In genomic region chr10:93680414-93681047, GRCh38 we compare ENCODE assay signal across 8 cellular contexts. TPM values are rescaled to one million over a fixed set of nuclear protein-coding genes. Genes with fewer than 3 reads are reported as not detected.
DNase-seq lines count a peak whose midpoint lies in the region; ATAC-seq, FAIRE-seq and TF ChIP-seq lines count a peak whose summit lies in the region.

No MANE protein-coding gene starts in this region.

- H3K27me3 Mint-ChIP-seq in activated CD4-positive, alpha-beta T cell treated with anti-CD3 and anti-CD28 coated beads, Interleukin-2, amount 10 ng/mL, durations not matched to agents 24 days and 14 days = no peaks in the 10 kb centered on the region

- H2BK20ac ChIP-seq in IMR-90 (ENCODE audit: low read depth, low read length) = no peak overlapping the region

- H3K4ac ChIP-seq in IMR-90 (ENCODE audit: low read depth, low read length) = no peak overlapping the region

- in situ Hi-C loops in IMR-90 (cut with MboI; ENCODE audit: low sequenced_read_pairs) = loop anchor here (25.0 kb wide), 1 partner anchor 318 kb away; no protein-coding TSS in a partner anchor

- no peak overlapping the region for H3K18ac ChIP-seq in IMR-90 (ENCODE audit: low read depth, low read length)

- H4K5ac ChIP-seq in IMR-90 (ENCODE audit: low read depth, low read length) = no peak overlapping the region

- H3K56ac ChIP-seq in IMR-90 (ENCODE audit: extremely low read depth, insufficient read depth, low read length) = no peak overlapping the region

- H4K20me1 ChIP-seq in IMR-90 (ENCODE audit: insufficient read depth, low read length) = no peaks in the 10 kb centered on the region

- no peaks in the 10 kb centered on the region for H3K4me1 ChIP-seq in IMR-90 (ENCODE audit: control insufficient read depth, insufficient read depth, low read length)
- no peaks in the 10 kb centered on the region for H3K4me1 ChIP-seq in spleen

- peaks cover 17% of the 10 kb centered on the region for H3K36me3 Mint-ChIP-seq in activated CD4-positive, alpha-beta T cell treated with anti-CD3 and anti-CD28 coated beads, Interleukin-2, amount 10 ng/mL, durations not matched to agents 24 days and 14 days (ENCODE audit: low read depth)

- H3K9ac ChIP-seq in IMR-90 (ENCODE audit: low read depth, low read length) = no peak overlapping the region

- no peak overlapping the region for H2BK120ac ChIP-seq in IMR-90 (ENCODE audit: low read depth, low read length)

- TF ChIP-seq CTCF in C4-2B (conservative IDR thresholded peaks at IDR 0.05) (peak; percentile 51), IMR-90 (conservative IDR thresholded peaks at IDR 0.05; ENCODE audit: low read depth, low read length) (peak; percentile 57), fibroblast of mammary gland (conservative IDR thresholded peaks at IDR 0.05; ENCODE audit: control insufficient read depth, insufficient read depth, low read depth, low read length) (peak; percentile 38), spleen (IDR thresholded peaks at IDR 0.05 in 8 of 11, conservative IDR thresholded peaks at IDR 0.05 in 3 of 11) (peak in 7 of 11 experiments; percentile 8 to 38 (median 32))

- no peaks in the 10 kb centered on the region for H3K9me3 ChIP-seq in IMR-90 (ENCODE audit: control insufficient read depth, insufficient read depth, low read length)
- H3K9me3 ChIP-seq in spleen = no peaks in the 10 kb centered on the region

- no peaks in the 10 kb centered on the region for H3K9me1 ChIP-seq in IMR-90 (ENCODE audit: insufficient read depth, low read length)

- TF ChIP-seq POLR2A in IMR-90 (IDR thresholded peaks at IDR 0.05; ENCODE audit: low read depth, low read length) (no peak), spleen (IDR thresholded peaks at IDR 0.05) (no peak)

- BruUV-seq in IMR-90 (replicated peaks; lab: Mats Ljungman, UMichigan) = no TSS peak

- H3K27ac Mint-ChIP-seq in activated CD4-positive, alpha-beta T cell treated with anti-CD3 and anti-CD28 coated beads, Interleukin-2, amount 10 ng/mL, durations not matched to agents 24 days and 14 days = no peak overlapping the region

- no peak overlapping the region for H2BK5ac ChIP-seq in IMR-90 (ENCODE audit: low read depth, low read length, poor library complexity, severe bottlenecking)

- TF ChIP-seq RAD21 in IMR-90 (IDR thresholded peaks at IDR 0.05; ENCODE audit: low read length) = peak; percentile 77

- no peak overlapping the region for H2AK5ac ChIP-seq in IMR-90 (ENCODE audit: low read depth, low read length)

- FAIRE-seq in GM19239 (lab: Jason Lieb, UNC) = no peak

- H3K23ac ChIP-seq in IMR-90 (ENCODE audit: low read depth, low read length) = no peak overlapping the region

- H2AK9ac ChIP-seq in IMR-90 (replicated peaks; ENCODE audit: low read depth, low read length, poor library complexity) = no peak overlapping the region

- H4K91ac ChIP-seq in IMR-90 (ENCODE audit: insufficient read depth, low read depth, low read length) = no peak overlapping the region

- CTCF ChIA-PET in IMR-90 (lab: Yijun Ruan, JAX) = interaction anchor here (0.6 to 1.6 kb wide), 6 partner anchors 10 to 171 kb away, joined by 3 to 6 read pairs (median 4); no protein-coding TSS in a partner anchor

- H3K36me3 ChIP-seq in IMR-90 (ENCODE audit: control insufficient read depth, insufficient read depth, low read length) (peaks cover 8% of the 10 kb centered on the region; the same call in 1 of the 2 replicates), spleen (peaks cover 0 to 99% (median 62%) of the 10 kb centered on the region in 6 donors)

- no peak overlapping the region for H3K14ac ChIP-seq in IMR-90 (replicated peaks; ENCODE audit: low read depth, low read length)

- peak; percentile 79 for ATAC-seq in IMR-90 (ENCODE audit: low read depth)

- H3K27me3 ChIP-seq in IMR-90 (ENCODE audit: control insufficient read depth, insufficient read depth, low read length) (no peaks in the 10 kb centered on the region), spleen (replicated peaks in 1 of 7) (no peaks in the 10 kb centered on the region)

- H2AFZ ChIP-seq in IMR-90 (replicated peaks; ENCODE audit: low read length, poor library complexity) = no peak overlapping the region

- POLR2A ChIA-PET in IMR-90 (lab: Charles Lee; ENCODE audit: unreplicated experiment) = no interaction called here

- no peaks in the 10 kb centered on the region for H3K9me3 Mint-ChIP-seq in activated CD4-positive, alpha-beta T cell treated with anti-CD3 and anti-CD28 coated beads, Interleukin-2, amount 10 ng/mL, durations not matched to agents 24 days and 14 days

- H4K8ac ChIP-seq in IMR-90 (ENCODE audit: low read depth in 2 of 2, low read length in 2 of 2) = no peak overlapping the region

- H3K4me3 ChIP-seq in IMR-90 (ENCODE audit: insufficient read depth, low read depth, low read length) (no peak overlapping the region), fibroblast of mammary gland (ENCODE audit: control insufficient read depth, low read depth, low read length) (no peak overlapping the region), spleen (no peak overlapping the region)

- dilution Hi-C loops in IMR-90 (cut with HindIII; ENCODE audit: low sequenced_read_pairs, unreplicated experiment) = no loop called here

- no peak overlapping the region for H3K27ac ChIP-seq in C4-2B
- no peak overlapping the region for H3K27ac ChIP-seq in IMR-90 (ENCODE audit: insufficient read depth, low read length)
- H3K27ac ChIP-seq in spleen = no peak overlapping the region

- no peak overlapping the region for H2BK15ac ChIP-seq in IMR-90 (ENCODE audit: low read depth, low read length)

- H3K4me1 Mint-ChIP-seq in activated CD4-positive, alpha-beta T cell treated with anti-CD3 and anti-CD28 coated beads, Interleukin-2, amount 10 ng/mL, durations not matched to agents 24 days and 14 days = no peaks in the 10 kb centered on the region

- H3K79me1 ChIP-seq in IMR-90 (ENCODE audit: low read depth in 1 of 2, low read length in 2 of 2) = no peaks in the 10 kb centered on the region

- intact Hi-C loops in IMR-90 (cut with micrococcal nuclease) = loop anchor here (1.0 to 10.0 kb wide), 3 partner anchors 125 to 306 kb away; no protein-coding TSS in a partner anchor
- intact Hi-C loops in spleen (cut with DNase I; ENCODE audit: low total_unique reads) = no loop called here
- intact Hi-C loops in activated CD4-positive, alpha-beta T cell treated with anti-CD3 and anti-CD28 coated beads, Interleukin-2, amount 10 ng/mL, durations not matched to agents 24 days and 14 days (cut with micrococcal nuclease) = no loop called here

- H3K4me2 ChIP-seq in IMR-90 (ENCODE audit: low read depth, low read length) = no peak overlapping the region

- H3K4me3 Mint-ChIP-seq in activated CD4-positive, alpha-beta T cell treated with anti-CD3 and anti-CD28 coated beads, Interleukin-2, amount 10 ng/mL, durations not matched to agents 24 days and 14 days = no peak overlapping the region

- DNase-seq in IMR-90 (peak; percentile 37), RKO (ENCODE audit: low spot score) (peak; percentile 63), fibroblast of mammary gland (ENCODE audit: low read depth) (peak; percentile 60), spleen (no peak), GM19239 (ENCODE audit: insufficient read length, low spot score) (no peak)
- DNase-seq in stimulated activated CD4-positive, alpha-beta T cell treated with anti-CD3 and anti-CD28 coated beads, Interleukin-4, amount 100 ng/mL, for 1 hour = no peak
- DNase-seq in activated CD4-positive, alpha-beta T cell treated with anti-CD3 and anti-CD28 coated beads, Interleukin-2, amount 10 ng/mL, durations not matched to agents 24 days and 14 days = no peak

- WGBS in IMR-90 (ENCODE audit: extremely low coverage in 2 of 2, insufficient read length in 1 of 2), 2 experiments = no CpG with 5 or more reads among the region's 4 CpGs
- WGBS in spleen, 5 donors = 71 to 84% (median 79%) methylated on average over 4 of the region's 4 CpGs

TF ChIP-seq in IMR-90, 13 proteins besides CTCF, POLR2A, EP300 and RAD21:
- TF ChIP-seq RFX5 (IDR thresholded peaks at IDR 0.05; ENCODE audit: low read depth, low read length) (no peak), SMC3 (IDR thresholded peaks at IDR 0.05; ENCODE audit: low read depth, low read length) (peak; percentile 45)
TF ChIP-seq in IMR-90: peak in this region for 1.

RNA-seq across cellular contexts. Expression of gene FRA10AC1, which starts 21.9 kb away (rescaled TPM):
- total RNA-seq in IMR-90 (2012; rRNA removed) = 1.6 and 10.6 TPM in 2 replicates
- polyA plus RNA-seq in IMR-90 (2012; rRNA removed) = 4.9 and 7.7 TPM in 2 replicates
- 0.43 and 0.60 TPM in 2 replicates for polyA plus RNA-seq in IMR-90 (2012; cell fraction: cytosol; rRNA removed)
- polyA plus RNA-seq in IMR-90 (2012; cell fraction: nucleus; rRNA removed; ENCODE audit: low replicate concordance) = 1.6 and 17.6 TPM in 2 replicates
- total RNA-seq in spleen = 10 to 100 TPM; 13.0 to 99.5 (median 20.4) TPM
- polyA plus RNA-seq in spleen = 10 to 100 TPM in 2 of 3 donors, 1 to 10 TPM in 1; 9.9 to 11.2 (median 10.5) TPM
- total RNA-seq in activated CD4-positive, alpha-beta T cell treated with anti-CD3 and anti-CD28 coated beads, Interleukin-2, amount 10 ng/mL, durations not matched to agents 24 days and 14 days = 22.5 and 22.8 TPM in 2 replicates

Comparison
In these comparisons a context has a peak if more than half of its experiments do, and no peak if none do; other contexts are left out.
1. DNase-seq: peak in IMR-90 (single experiment), RKO (single experiment) and fibroblast of mammary gland (single experiment); none in spleen (single experiment), stimulated activated CD4-positive, alpha-beta T cell treated with anti-CD3 and anti-CD28 coated beads, Interleukin-4, amount 100 ng/mL, for 1 hour (single experiment), activated CD4-positive, alpha-beta T cell treated with anti-CD3 and anti-CD28 coated beads, Interleukin-2, amount 10 ng/mL, durations not matched to agents 24 days and 14 days (single experiment) and GM19239 (single experiment).
2. Peak in every context shown above with its lines, with median percentiles within 50 percentile points of each other: CTCF ChIP-seq.